12 cellular contexts compared by ENCODE assay signal in the genomic region with DNA sequence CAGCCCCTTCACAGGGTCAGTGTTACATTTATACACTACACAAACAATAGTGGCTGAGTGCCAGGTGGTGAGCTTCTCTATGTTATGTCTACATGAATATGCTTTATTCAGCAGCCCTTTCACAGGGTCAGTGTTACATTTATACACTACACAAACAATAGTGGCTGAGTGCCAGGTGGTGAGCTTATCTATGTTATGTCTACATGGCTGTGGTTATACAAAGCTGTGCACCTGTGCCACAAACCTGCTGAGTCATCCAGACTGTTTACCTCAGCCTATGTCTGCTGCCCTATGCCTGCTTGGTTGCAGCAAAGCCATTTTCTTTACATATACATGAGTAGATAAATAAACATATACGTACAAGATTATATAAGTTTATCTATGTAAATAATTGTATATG.
DNase-seq lines count a peak whose midpoint lies in the region; ATAC-seq lines count a peak whose summit lies in the region.
"Had no signal": no experiment of that assay in that cellular context is flagged by ENCODE, and none has a peak within 500 bp of the region (broad histone marks: within the 10 kb centered on the region; RNA-seq: fewer than 3 reads in every experiment).

No MANE protein-coding gene starts in this region.

- peaks cover 12% of the 10 kb centered on the region for H3K4me1 ChIP-seq in CD4-positive, alpha-beta memory T cell (ENCODE audit: insufficient read depth, low read length)

- H3K4me3 ChIP-seq in CD4-positive, alpha-beta memory T cell (ENCODE audit: low read length in 2 of 2): no peak overlapping the region

- peaks cover 12 to 15% (median 14%) of the 10 kb centered on the region in 4 donors for H3K4me1 Mint-ChIP-seq in CD4-positive, alpha-beta memory T cell
- H3K4me1 Mint-ChIP-seq: CD14-positive monocyte had no signal

- ATAC-seq in esophagus mucosa (peak; percentile 28), HG02938 (IDR thresholded peaks at IDR 0.05; ENCODE audit: unreplicated experiment) (no peak), HG02885 (IDR thresholded peaks at IDR 0.05; ENCODE audit: poor library complexity, unreplicated experiment) (no peak)

- H3K27me3 Mint-ChIP-seq in CD4-positive, alpha-beta memory T cell: no peaks in the 10 kb centered on the region

- peak overlapping the region in 3 of 8 donors; percentile 45 to 64 (median 54) for H3K4me3 Mint-ChIP-seq in CD4-positive, alpha-beta memory T cell
- H3K4me3 Mint-ChIP-seq: CD14-positive monocyte had no signal

- no peaks in the 10 kb centered on the region for H3K36me3 Mint-ChIP-seq in CD4-positive, alpha-beta memory T cell
- H3K36me3 Mint-ChIP-seq: CD14-positive monocyte had no signal

- no peak overlapping the region for H3K27ac ChIP-seq in CD4-positive, alpha-beta memory T cell (ENCODE audit: low read depth, low read length)

- no peak overlapping the region for H3K27ac Mint-ChIP-seq in CD4-positive, alpha-beta memory T cell
- H3K27ac Mint-ChIP-seq: CD14-positive monocyte had no signal

- POLR2A ChIA-PET in CD4-positive, alpha-beta memory T cell (lab: Charles Lee; ENCODE audit: partially characterized antibody): interaction anchor here (0.5 to 2.5 kb wide), 7 partner anchors 17 to 596 kb away, joined by 3 to 22 read pairs (median 3); a partner anchor contains a TSS

- H3K27me3 ChIP-seq in CD4-positive, alpha-beta memory T cell (ENCODE audit: insufficient read depth, low read length): no peaks in the 10 kb centered on the region

- peak; percentile 9 to 48 (median 26) for DNase-seq in CD4-positive, alpha-beta memory T cell
- DNase-seq in HT1080 (ENCODE audit: low read depth): peak; percentile 15
- DNase-seq in NCI-H774 (lab: John Stamatoyannopoulos, UW): peak; percentile 17
- DNase-seq in stimulated activated CD4-positive, alpha-beta T cell treated with anti-CD3 and anti-CD28 coated beads, Interleukin-4, amount 100 ng/mL, for 4 hours: no peak
- no peak for DNase-seq in C1 segment of cervical spinal cord (lab: John Stamatoyannopoulos, UW)
- DNase-seq: activated T-cell treated with anti-CD3 and anti-CD28 coated beads, Interleukin-2, amount 50 U/mL, for 48 hours; mesenchymal stem cell; stimulated activated CD8-positive, alpha-beta memory T cell treated with anti-CD3 and anti-CD28 coated beads, Interleukin-4, amount 100 ng/mL, for 48 hours had no signal

- intact Hi-C loops in CD4-positive, alpha-beta memory T cell (cut with micrococcal nuclease): no loop called here

- CTCF ChIA-PET in CD4-positive, alpha-beta memory T cell (lab: Charles Lee; ENCODE audit: partially characterized antibody): no interaction called here

- H3K9me3 ChIP-seq in CD4-positive, alpha-beta memory T cell (ENCODE audit: control insufficient read depth in 1 of 2, low read length in 2 of 2): no peaks in the 10 kb centered on the region

- H3K9me3 Mint-ChIP-seq in CD4-positive, alpha-beta memory T cell: peaks cover 0 to 17% (median 9%) of the 10 kb centered on the region in 8 donors

- H3K36me3 ChIP-seq in CD4-positive, alpha-beta memory T cell (ENCODE audit: insufficient read depth, low read length): no peaks in the 10 kb centered on the region

Comparison
In these comparisons a context has a peak if more than half of its experiments do, and no peak if none do; other contexts are left out.
1. DNase-seq: peak in CD4-positive, alpha-beta memory T cell (5 of 5), HT1080 (single experiment) and NCI-H774 (single experiment); none in stimulated activated CD4-positive, alpha-beta T cell treated with anti-CD3 and anti-CD28 coated beads, Interleukin-4, amount 100 ng/mL, for 4 hours (0 of 2) and C1 segment of cervical spinal cord (0 of 14).